In genomic region chr16:85302018-85302847, GRCh38 we compare ENCODE assay signal across 1 cellular context.
A peak's percentile ranks its signal among the peaks of the same experiment; 100 is the strongest.
TF ChIP-seq lines count a peak whose summit lies in the region.

No MANE protein-coding gene starts in this region.

TF ChIP-seq in K562, 482 proteins besides CTCF, POLR2A, EP300 and RAD21 (continued from another document and continues in another):
- peak; percentile 99 for TF ChIP-seq VEZF1 (CRISPR knock-in tag; IDR thresholded peaks at IDR 0.05)
- no peak for TF ChIP-seq ZNF561 (CRISPR knock-in tag; conservative IDR thresholded peaks at IDR 0.05)
- no peak for TF ChIP-seq SAFB2 (IDR thresholded peaks at IDR 0.05; ENCODE audit: borderline replicate concordance, low read depth, low read length, severe bottlenecking)
- no peak for TF ChIP-seq ZNF57 (CRISPR knock-in tag; IDR thresholded peaks at IDR 0.05)
- TF ChIP-seq GATA2 (CRISPR knock-in tag; IDR thresholded peaks at IDR 0.05), result no peak
- TF ChIP-seq, protein P1, sequence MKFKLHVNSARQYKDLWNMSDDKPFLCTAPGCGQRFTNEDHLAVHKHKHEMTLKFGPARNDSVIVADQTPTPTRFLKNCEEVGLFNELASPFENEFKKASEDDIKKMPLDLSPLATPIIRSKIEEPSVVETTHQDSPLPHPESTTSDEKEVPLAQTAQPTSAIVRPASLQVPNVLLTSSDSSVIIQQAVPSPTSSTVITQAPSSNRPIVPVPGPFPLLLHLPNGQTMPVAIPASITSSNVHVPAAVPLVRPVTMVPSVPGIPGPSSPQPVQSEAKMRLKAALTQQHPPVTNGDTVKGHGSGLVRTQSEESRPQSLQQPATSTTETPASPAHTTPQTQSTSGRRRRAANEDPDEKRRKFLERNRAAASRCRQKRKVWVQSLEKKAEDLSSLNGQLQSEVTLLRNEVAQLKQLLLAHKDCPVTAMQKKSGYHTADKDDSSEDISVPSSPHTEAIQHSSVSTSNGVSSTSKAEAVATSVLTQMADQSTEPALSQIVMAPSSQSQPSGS (CRISPR knock-in tag; IDR thresholded peaks at IDR 0.05), result no peak
- 0 out of 2 replicates have a peak, but pooled peaks have one; percentile 42 for TF ChIP-seq ZNF445 (CRISPR knock-in tag; IDR thresholded peaks at IDR 0.05; ENCODE audit: low read depth)
- TF ChIP-seq CBX1 (IDR thresholded peaks at IDR 0.05; ENCODE audit: low read depth), result peak; percentile 19; the same call in 1 of the 2 replicates
- TF ChIP-seq, protein P2, sequence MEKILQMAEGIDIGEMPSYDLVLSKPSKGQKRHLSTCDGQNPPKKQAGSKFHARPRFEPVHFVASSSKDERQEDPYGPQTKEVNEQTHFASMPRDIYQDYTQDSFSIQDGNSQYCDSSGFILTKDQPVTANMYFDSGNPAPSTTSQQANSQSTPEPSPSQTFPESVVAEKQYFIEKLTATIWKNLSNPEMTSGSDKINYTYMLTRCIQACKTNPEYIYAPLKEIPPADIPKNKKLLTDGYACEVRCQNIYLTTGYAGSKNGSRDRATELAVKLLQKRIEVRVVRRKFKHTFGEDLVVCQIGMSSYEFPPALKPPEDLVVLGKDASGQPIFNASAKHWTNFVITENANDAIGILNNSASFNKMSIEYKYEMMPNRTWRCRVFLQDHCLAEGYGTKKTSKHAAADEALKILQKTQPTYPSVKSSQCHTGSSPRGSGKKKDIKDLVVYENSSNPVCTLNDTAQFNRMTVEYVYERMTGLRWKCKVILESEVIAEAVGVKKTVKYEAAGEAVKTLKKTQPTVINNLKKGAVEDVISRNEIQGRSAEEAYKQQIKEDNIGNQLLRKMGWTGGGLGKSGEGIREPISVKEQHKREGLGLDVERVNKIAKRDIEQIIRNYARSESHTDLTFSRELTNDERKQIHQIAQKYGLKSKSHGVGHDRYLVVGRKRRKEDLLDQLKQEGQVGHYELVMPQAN (IDR thresholded peaks at IDR 0.05; ENCODE audit: borderline replicate concordance), result peak; percentile 49; the same call in 1 of the 2 replicates
- no peak for TF ChIP-seq COPS2 (conservative IDR thresholded peaks at IDR 0.05)
- TF ChIP-seq L3MBTL2 (IDR thresholded peaks at IDR 0.05), result peak; percentile 57; the same call in 1 of the 2 replicates
- TF ChIP-seq MBD2 (IDR thresholded peaks at IDR 0.05; ENCODE audit: borderline replicate concordance, low read depth), result peak; percentile 67; the same call in 1 of the 2 replicates
- TF ChIP-seq ZNF311 (CRISPR knock-in tag; IDR thresholded peaks at IDR 0.05), result no peak
- no peak for TF ChIP-seq CHAMP1 (IDR thresholded peaks at IDR 0.05)
- TF ChIP-seq ZNF586 (CRISPR knock-in tag; conservative IDR thresholded peaks at IDR 0.05), result no peak
- TF ChIP-seq ZNF766 (CRISPR knock-in tag; conservative IDR thresholded peaks at IDR 0.05), result no peak
- TF ChIP-seq EP400 (IDR thresholded peaks at IDR 0.05), result no peak
- no peak for TF ChIP-seq HNRNPUL1 (IDR thresholded peaks at IDR 0.05; ENCODE audit: low read length)
- no peak for TF ChIP-seq U2AF2 (optimal IDR thresholded peaks at IDR 0.05; ENCODE audit: low read depth, low read length)
- TF ChIP-seq ZBTB7A (IDR thresholded peaks at IDR 0.05; ENCODE audit: borderline replicate concordance, control insufficient read depth, low read depth, low read length), result peak; percentile 85
- no peak for TF ChIP-seq ATF1 (CRISPR knock-in tag; IDR thresholded peaks at IDR 0.05)
- TF ChIP-seq ATF1 (tag; IDR thresholded peaks at IDR 0.05), result peak; percentile 76
- no peak for TF ChIP-seq NFE2L1 (tag; IDR thresholded peaks at IDR 0.05; ENCODE audit: borderline replicate concordance, low read depth)
- no peak for TF ChIP-seq KLF1 (tag; IDR thresholded peaks at IDR 0.05)
- TF ChIP-seq, protein P3, sequence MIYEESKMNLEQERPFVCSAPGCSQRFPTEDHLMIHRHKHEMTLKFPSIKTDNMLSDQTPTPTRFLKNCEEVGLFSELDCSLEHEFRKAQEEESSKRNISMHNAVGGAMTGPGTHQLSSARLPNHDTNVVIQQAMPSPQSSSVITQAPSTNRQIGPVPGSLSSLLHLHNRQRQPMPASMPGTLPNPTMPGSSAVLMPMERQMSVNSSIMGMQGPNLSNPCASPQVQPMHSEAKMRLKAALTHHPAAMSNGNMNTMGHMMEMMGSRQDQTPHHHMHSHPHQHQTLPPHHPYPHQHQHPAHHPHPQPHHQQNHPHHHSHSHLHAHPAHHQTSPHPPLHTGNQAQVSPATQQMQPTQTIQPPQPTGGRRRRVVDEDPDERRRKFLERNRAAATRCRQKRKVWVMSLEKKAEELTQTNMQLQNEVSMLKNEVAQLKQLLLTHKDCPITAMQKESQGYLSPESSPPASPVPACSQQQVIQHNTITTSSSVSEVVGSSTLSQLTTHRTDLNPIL (CRISPR knock-in tag; IDR thresholded peaks at IDR 0.05), result no peak
- TF ChIP-seq ZNF347 (CRISPR knock-in tag; IDR thresholded peaks at IDR 0.05; ENCODE audit: low read depth), result no peak
- TF ChIP-seq ZNF224 (CRISPR knock-in tag; IDR thresholded peaks at IDR 0.05), result no peak
- no peak for TF ChIP-seq ZFP36 (IDR thresholded peaks at IDR 0.05; ENCODE audit: low read depth, low read length, partially characterized antibody)
- TF ChIP-seq SIRT6 (IDR thresholded peaks at IDR 0.05; ENCODE audit: low read depth, low read length), result no peak
- TF ChIP-seq PRPF4 (IDR thresholded peaks at IDR 0.05; ENCODE audit: insufficient read depth, low read depth, low read length, poor library complexity, severe bottlenecking), result no peak
- TF ChIP-seq, protein P4, sequence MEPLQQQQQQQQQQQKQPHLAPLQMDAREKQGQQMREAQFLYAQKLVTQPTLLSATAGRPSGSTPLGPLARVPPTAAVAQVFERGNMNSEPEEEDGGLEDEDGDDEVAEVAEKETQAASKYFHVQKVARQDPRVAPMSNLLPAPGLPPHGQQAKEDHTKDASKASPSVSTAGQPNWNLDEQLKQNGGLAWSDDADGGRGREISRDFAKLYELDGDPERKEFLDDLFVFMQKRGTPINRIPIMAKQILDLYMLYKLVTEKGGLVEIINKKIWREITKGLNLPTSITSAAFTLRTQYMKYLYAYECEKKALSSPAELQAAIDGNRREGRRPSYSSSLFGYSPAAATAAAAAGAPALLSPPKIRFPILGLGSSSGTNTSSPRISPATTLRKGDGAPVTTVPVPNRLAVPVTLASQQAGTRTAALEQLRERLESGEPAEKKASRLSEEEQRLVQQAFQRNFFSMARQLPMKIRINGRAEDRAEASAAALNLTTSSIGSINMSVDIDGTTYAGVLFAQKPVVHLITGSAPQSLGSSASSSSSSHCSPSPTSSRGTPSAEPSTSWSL (CRISPR knock-in tag; IDR thresholded peaks at IDR 0.05; ENCODE audit: borderline replicate concordance), result no peak
- TF ChIP-seq RBBP5 (IDR thresholded peaks at IDR 0.05; ENCODE audit: borderline replicate concordance, insufficient read depth, low read length, poor library complexity, severe bottlenecking), result no peak
- no peak for TF ChIP-seq MAFF (IDR thresholded peaks at IDR 0.05; ENCODE audit: low read length)
- TF ChIP-seq ZNF639 (CRISPR knock-in tag; conservative IDR thresholded peaks at IDR 0.05 in 1 of 2, IDR thresholded peaks at IDR 0.05 in 1 of 2), result 0 out of 4 replicates have a peak, but pooled peaks of 1 of the 2 experiments have one; percentile 23
- no peak for TF ChIP-seq ESRRB (CRISPR knock-in tag; IDR thresholded peaks at IDR 0.05; ENCODE audit: borderline replicate concordance)
- TF ChIP-seq ZBTB5 (IDR thresholded peaks at IDR 0.05), result no peak
- peak; percentile 72 for TF ChIP-seq ZNF431 (CRISPR knock-in tag; IDR thresholded peaks at IDR 0.05)
- peak in 1 of 2 experiments; percentile 41; a peak in 1 of 4 replicates for TF ChIP-seq FOXK2 (conservative IDR thresholded peaks at IDR 0.05 in 1 of 2, IDR thresholded peaks at IDR 0.05 in 1 of 2; ENCODE audit: low read depth in 2 of 2)
- TF ChIP-seq SREBF2 (CRISPR knock-in tag; IDR thresholded peaks at IDR 0.05), result no peak
- TF ChIP-seq POLR2H (tag; IDR thresholded peaks at IDR 0.05; ENCODE audit: low read depth), result no peak
- no peak for TF ChIP-seq NR2F6 (CRISPR knock-in tag; IDR thresholded peaks at IDR 0.05)
- no peak for TF ChIP-seq POLR2G (IDR thresholded peaks at IDR 0.05; ENCODE audit: low read depth, low read length)
- no peak for TF ChIP-seq ZNF507 (tag; conservative IDR thresholded peaks at IDR 0.05)
- TF ChIP-seq, protein P5, sequence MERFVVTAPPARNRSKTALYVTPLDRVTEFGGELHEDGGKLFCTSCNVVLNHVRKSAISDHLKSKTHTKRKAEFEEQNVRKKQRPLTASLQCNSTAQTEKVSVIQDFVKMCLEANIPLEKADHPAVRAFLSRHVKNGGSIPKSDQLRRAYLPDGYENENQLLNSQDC (CRISPR knock-in tag; IDR thresholded peaks at IDR 0.05), result 0 out of 2 replicates have a peak, but pooled peaks have one; percentile 14
- no peak for TF ChIP-seq RBM22 (IDR thresholded peaks at IDR 0.05; ENCODE audit: low read depth, low read length, poor library complexity, severe bottlenecking)
- TF ChIP-seq PRMT5 (CRISPR knock-in tag; IDR thresholded peaks at IDR 0.05), result no peak
- no peak for TF ChIP-seq ZNF512 (tag; IDR thresholded peaks at IDR 0.05)
- no peak for TF ChIP-seq ZNF589 (CRISPR knock-in tag; IDR thresholded peaks at IDR 0.05; ENCODE audit: low read depth)
- TF ChIP-seq GTF2E2 (tag; IDR thresholded peaks at IDR 0.05), result no peak
- TF ChIP-seq ZNF785 (CRISPR knock-in tag; IDR thresholded peaks at IDR 0.05), result no peak
- TF ChIP-seq ZNF830 (CRISPR knock-in tag; IDR thresholded peaks at IDR 0.05), result no peak
- TF ChIP-seq NCOA4 (IDR thresholded peaks at IDR 0.05; ENCODE audit: partially characterized antibody), result no peak
- TF ChIP-seq CREM (IDR thresholded peaks at IDR 0.05; ENCODE audit: low read depth), result peak; percentile 69; the same call in 1 of the 2 replicates
